Comparison of ENCODE assay signal across 13 cellular contexts in genomic region chr14:51867753-51868152, GRCh38. TPM values are rescaled to one million over a fixed set of nuclear protein-coding genes. Genes with fewer than 3 reads are reported as not detected.
DNase-seq lines count a peak whose midpoint lies in the region; ATAC-seq and TF ChIP-seq lines count a peak whose summit lies in the region.
"Had no signal": no experiment of that assay in that cellular context is flagged by ENCODE, and none has a peak within 500 bp of the region (broad histone marks: within the 10 kb centered on the region; RNA-seq: fewer than 3 reads in every experiment).

No MANE protein-coding gene starts in this region.

- intact Hi-C loops in lower lobe of right lung (cut with DNase I): no loop called here

- H3K4me3 ChIP-seq in CD8-positive, alpha-beta memory T cell (ENCODE audit: low read length): peak overlapping the region; percentile 30
- H3K4me3 ChIP-seq in lower lobe of right lung: no peak overlapping the region

- POLR2A ChIA-PET in CD8-positive, alpha-beta memory T cell (lab: Charles Lee): interaction anchor here (1.3 kb wide), 1 partner anchor 21 kb away, joined by 8 read pairs; no protein-coding TSS in a partner anchor
- POLR2A ChIA-PET in naive thymus-derived CD8-positive, alpha-beta T cell (lab: Charles Lee): interaction anchor here (0.6 to 2.8 kb wide), 2 partner anchors 20 to 56 kb away, joined by 3 to 17 read pairs; no protein-coding TSS in a partner anchor

- no peaks in the 10 kb centered on the region for H3K9me3 Mint-ChIP-seq in CD8-positive, alpha-beta memory T cell
- no peaks in the 10 kb centered on the region for H3K9me3 Mint-ChIP-seq in activated naive CD8-positive, alpha-beta T cell treated with anti-CD3 and anti-CD28 coated beads, Interleukin-2, amount 50 U/mL, for 24 hours
- no peaks in the 10 kb centered on the region for H3K9me3 Mint-ChIP-seq in naive thymus-derived CD8-positive, alpha-beta T cell

- TF ChIP-seq CTCF in lower lobe of right lung (IDR thresholded peaks at IDR 0.05): no peak

- peak in 1 of 5 donors; percentile 48 for DNase-seq in CD8-positive, alpha-beta memory T cell
- no peak for DNase-seq in activated naive CD8-positive, alpha-beta T cell treated with anti-CD3 and anti-CD28 coated beads, Interleukin-2, amount 50 U/mL, for 24 hours
- no peak for DNase-seq in naive thymus-derived CD8-positive, alpha-beta T cell
- DNase-seq in lower lobe of right lung (no peak), NCI-H1694 treated with DMSO at 0.1 percent for 48 hours (lab: John Stamatoyannopoulos, UW) (no peak), NCI-H2081 (lab: John Stamatoyannopoulos, UW) (no peak)
- DNase-seq: activated naive CD4-positive, alpha-beta T cell treated with anti-CD3 and anti-CD28 coated beads, Interleukin-2, amount 50 U/mL, for 16 hours; glutamatergic neuron; NCI-H1105 treated with DMSO at 0.1 percent for 48 hours; NCI-H446 had no signal

- no peak overlapping the region for H3K4me3 Mint-ChIP-seq in CD8-positive, alpha-beta memory T cell
- H3K4me3 Mint-ChIP-seq in activated naive CD8-positive, alpha-beta T cell treated with anti-CD3 and anti-CD28 coated beads, Interleukin-2, amount 50 U/mL, for 24 hours: no peak overlapping the region
- H3K4me3 Mint-ChIP-seq in naive thymus-derived CD8-positive, alpha-beta T cell: no peak overlapping the region

- H3K9me3 ChIP-seq in CD8-positive, alpha-beta memory T cell (ENCODE audit: low read length): no peaks in the 10 kb centered on the region
- no peaks in the 10 kb centered on the region for H3K9me3 ChIP-seq in lower lobe of right lung

- H3K27ac ChIP-seq in CD8-positive, alpha-beta memory T cell (ENCODE audit: low read depth, low read length): no peak overlapping the region
- H3K27ac ChIP-seq in lower lobe of right lung: no peak overlapping the region

- CTCF ChIA-PET in CD8-positive, alpha-beta memory T cell (lab: Charles Lee): interaction anchor here (1.1 to 2.4 kb wide), 2 partner anchors 21 to 33 kb away, joined by 3 to 7 read pairs; no protein-coding TSS in a partner anchor

- H3K36me3 ChIP-seq in CD8-positive, alpha-beta memory T cell (ENCODE audit: insufficient read depth, low read length): no peaks in the 10 kb centered on the region
- H3K36me3 ChIP-seq in lower lobe of right lung: no peaks in the 10 kb centered on the region

- H3K27ac Mint-ChIP-seq in CD8-positive, alpha-beta memory T cell: no peak overlapping the region
- H3K27ac Mint-ChIP-seq in activated naive CD8-positive, alpha-beta T cell treated with anti-CD3 and anti-CD28 coated beads, Interleukin-2, amount 50 U/mL, for 24 hours: no peak overlapping the region
- H3K27ac Mint-ChIP-seq in naive thymus-derived CD8-positive, alpha-beta T cell: no peak overlapping the region

- H3K4me1 Mint-ChIP-seq in CD8-positive, alpha-beta memory T cell: peaks cover 17 to 45% (median 28%) of the 10 kb centered on the region in 3 donors
- H3K4me1 Mint-ChIP-seq in activated naive CD8-positive, alpha-beta T cell treated with anti-CD3 and anti-CD28 coated beads, Interleukin-2, amount 50 U/mL, for 24 hours: peaks cover 38% of the 10 kb centered on the region
- H3K4me1 Mint-ChIP-seq in naive thymus-derived CD8-positive, alpha-beta T cell: peaks cover 27 to 47% (median 42%) of the 10 kb centered on the region in 4 donors

- H3K27me3 Mint-ChIP-seq in CD8-positive, alpha-beta memory T cell: no peaks in the 10 kb centered on the region
- H3K27me3 Mint-ChIP-seq in activated naive CD8-positive, alpha-beta T cell treated with anti-CD3 and anti-CD28 coated beads, Interleukin-2, amount 50 U/mL, for 24 hours: no peaks in the 10 kb centered on the region
- no peaks in the 10 kb centered on the region for H3K27me3 Mint-ChIP-seq in naive thymus-derived CD8-positive, alpha-beta T cell

- H3K36me3 Mint-ChIP-seq in CD8-positive, alpha-beta memory T cell: peaks cover 0 to 8% (median 0%) of the 10 kb centered on the region in 3 donors
- peaks cover 6% of the 10 kb centered on the region for H3K36me3 Mint-ChIP-seq in activated naive CD8-positive, alpha-beta T cell treated with anti-CD3 and anti-CD28 coated beads, Interleukin-2, amount 50 U/mL, for 24 hours (ENCODE audit: low read depth)
- peaks cover 0 to 3% (median 3%) of the 10 kb centered on the region in 3 donors for H3K36me3 Mint-ChIP-seq in naive thymus-derived CD8-positive, alpha-beta T cell

- H3K27me3 ChIP-seq in CD8-positive, alpha-beta memory T cell (ENCODE audit: insufficient read depth, low read length, poor library complexity, severe bottlenecking): no peaks in the 10 kb centered on the region
- H3K27me3 ChIP-seq in lower lobe of right lung (ENCODE audit: low read depth): no peaks in the 10 kb centered on the region

- ATAC-seq in HG02678 (IDR thresholded peaks at IDR 0.05; ENCODE audit: unreplicated experiment): peak; percentile 31
- ATAC-seq in activated naive CD8-positive, alpha-beta T cell treated with anti-CD3 and anti-CD28 coated beads, Interleukin-2, amount 50 U/mL, for 24 hours: peak; percentile 30
- peak; percentile 27 to 43 for ATAC-seq in naive thymus-derived CD8-positive, alpha-beta T cell
- no peak for ATAC-seq in lower lobe of right lung
- ATAC-seq in HG03039 (IDR thresholded peaks at IDR 0.05; ENCODE audit: unreplicated experiment): no peak
- ATAC-seq: HepG2 had no signal

- peaks cover 91% of the 10 kb centered on the region for H3K4me1 ChIP-seq in CD8-positive, alpha-beta memory T cell (ENCODE audit: insufficient read depth, low read length)
- H3K4me1 ChIP-seq in lower lobe of right lung: peaks cover 5% of the 10 kb centered on the region

RNA-seq across cellular contexts. Expression of gene GNG2, which starts 7.3 kb away (rescaled TPM):
- total RNA-seq in CD8-positive, alpha-beta memory T cell: 100 to 1,000 TPM; 106 to 112 TPM
- 218 TPM for polyA plus RNA-seq in CD8-positive, alpha-beta memory T cell
- 10 to 100 TPM; 57.8 to 66.7 TPM for total RNA-seq in naive thymus-derived CD8-positive, alpha-beta T cell
- 100 to 1,000 TPM; 115 to 172 (median 122) TPM for polyA plus RNA-seq in naive thymus-derived CD8-positive, alpha-beta T cell
- 23.8 TPM for total RNA-seq in lower lobe of right lung
- total RNA-seq: HepG2 had no signal
- polyA plus RNA-seq: HepG2 had no signal

Comparison
In these comparisons a context has a peak if more than half of its experiments do, and no peak if none do; other contexts are left out.
1. ATAC-seq: peak in HG02678 (single experiment), activated naive CD8-positive, alpha-beta T cell treated with anti-CD3 and anti-CD28 coated beads, Interleukin-2, amount 50 U/mL, for 24 hours (single experiment) and naive thymus-derived CD8-positive, alpha-beta T cell (2 of 2); none in lower lobe of right lung (0 of 2) and HG03039 (single experiment).